Comparison of ENCODE assay signal across 14 cellular contexts in genomic region chr11:73566422-73566821, GRCh38.
"Had no signal": no experiment of that assay in that cellular context is flagged by ENCODE, and none has a peak within 500 bp of the region (broad histone marks: within the 10 kb centered on the region; RNA-seq: fewer than 3 reads in every experiment).

No MANE protein-coding gene starts in this region.

- H3K4me1 ChIP-seq: breast epithelium, pancreas, uterus had no signal

- H3K9me3 ChIP-seq: breast epithelium, heart left ventricle, pancreas, thyroid gland, uterus had no signal

- H3K27ac ChIP-seq: breast epithelium, pancreas, thyroid gland, uterus had no signal

- H3K27me3 ChIP-seq: breast epithelium, heart left ventricle, pancreas, thyroid gland, uterus had no signal

- H3K36me3 ChIP-seq: breast epithelium, pancreas, thyroid gland, uterus had no signal

- FAIRE-seq: pancreas had no signal

- H3K4me3 ChIP-seq: breast epithelium, heart left ventricle, pancreas, thyroid gland, uterus had no signal

- DNase-seq: activated CD4-positive, alpha-beta T cell treated with anti-CD3 and anti-CD28 coated beads, Interleukin-2, amount 10 ng/mL, durations not matched to agents 24 days and 14 days; activated CD4-positive, CD25-positive, alpha-beta regulatory T cell; activated naive CD8-positive, alpha-beta T cell treated with anti-CD3 and anti-CD28 coated beads, Interleukin-2, amount 10 ng/mL, durations not matched to agents 7 days and 5 days; left colon; mammary epithelial cell; naive B cell; pancreas; stimulated activated CD4-positive, alpha-beta T cell treated with anti-CD3 and anti-CD28 coated beads, Interleukin-12 subunit alpha, Interleukin-12 subunit beta, amount 100 ng/mL, for 4 hours; stimulated activated CD4-positive, alpha-beta T cell treated with anti-CD3 and anti-CD28 coated beads, Interleukin-2, amount 100 ng/mL, for 24 hours; T-helper 2 cell; thyroid gland; uterus had no signal
